ENCODE assay signal across 9 cellular contexts in the genomic region with DNA sequence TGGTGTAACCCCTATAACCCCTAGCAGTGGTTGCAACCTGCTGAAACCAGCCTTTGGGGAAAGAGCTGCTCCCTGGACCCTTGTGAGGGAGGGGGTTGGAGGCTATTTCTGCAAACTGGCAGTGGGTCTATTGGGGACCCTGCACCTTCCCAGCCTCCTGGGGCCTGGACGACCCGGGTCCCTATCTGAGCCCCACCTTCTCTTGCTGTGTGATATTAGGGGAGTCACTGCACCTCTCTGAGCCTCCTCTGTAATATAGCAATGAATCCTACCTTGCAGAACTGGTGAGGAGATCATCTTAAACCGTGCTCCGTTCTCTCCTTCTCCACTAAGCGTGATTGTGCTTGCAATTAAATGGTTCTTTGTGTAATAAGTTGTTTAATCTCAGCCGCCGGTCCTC. TPM values are rescaled to one million over a fixed set of nuclear protein-coding genes. Genes with fewer than 3 reads are reported as not detected.
"Had no signal": no experiment of that assay in that cellular context is flagged by ENCODE, and none has a peak within 500 bp of the region (broad histone marks: within the 10 kb centered on the region; RNA-seq: fewer than 3 reads in every experiment).

No MANE protein-coding gene starts in this region.

- H3K27ac Mint-ChIP-seq: immature natural killer cell, nephron progenitor cell had no signal

- H3K36me3 Mint-ChIP-seq: immature natural killer cell had no signal

- H3K4me3 Mint-ChIP-seq: immature natural killer cell, nephron progenitor cell had no signal

- H3K9me3 Mint-ChIP-seq: immature natural killer cell, nephron progenitor cell had no signal

RNA-seq across cellular contexts. Expression of gene MPPED1, which starts 24.0 kb away (rescaled TPM):
- total RNA-seq: epithelial cell of proximal tubule, esophagus squamous epithelium, kidney epithelial cell, left colon, left ventricle myocardium superior, osteocyte, right atrium auricular region had no signal

RNA-seq across cellular contexts. Expression of gene SCUBE1, which starts 44.6 kb away (rescaled TPM):
- total RNA-seq: epithelial cell of proximal tubule had no signal
